29 cellular contexts compared by ENCODE assay signal in the genomic region with DNA sequence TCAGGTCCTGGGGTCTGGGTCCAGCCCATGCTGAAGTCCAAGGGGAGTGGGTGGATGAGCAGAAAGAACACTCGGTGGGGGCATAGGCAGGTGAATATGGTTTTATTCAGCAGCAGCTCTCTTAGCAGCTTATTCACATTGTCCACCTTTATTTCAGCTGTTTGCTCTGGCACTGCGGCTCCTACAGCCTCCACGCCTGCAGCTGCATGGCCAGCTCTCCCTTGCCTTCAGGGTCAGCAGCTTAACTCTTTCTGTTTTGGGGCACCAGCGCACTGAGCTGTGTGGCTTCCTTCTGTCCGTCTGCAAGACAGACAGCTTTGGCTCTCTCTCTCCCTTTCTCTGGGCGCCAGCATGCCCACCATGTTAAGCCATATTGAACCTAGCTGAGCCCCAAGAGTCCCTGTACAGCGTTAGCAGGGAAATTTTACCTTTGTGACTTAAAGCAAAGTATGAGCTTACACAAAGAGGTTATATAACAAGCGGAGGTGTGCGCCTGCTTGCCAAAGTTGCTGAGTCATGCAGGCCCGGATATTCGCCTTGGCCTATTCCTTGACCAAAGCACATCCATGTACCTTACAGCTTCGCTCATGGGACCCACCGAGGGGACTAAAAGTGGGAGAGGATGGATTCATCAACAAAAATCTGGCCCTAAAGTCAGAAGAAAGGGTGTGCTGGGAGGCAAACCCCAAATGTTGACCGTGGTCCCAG.
"Had no signal": no experiment of that assay in that cellular context is flagged by ENCODE, and none has a peak within 500 bp of the region (broad histone marks: within the 10 kb centered on the region; RNA-seq: fewer than 3 reads in every experiment).

No MANE protein-coding gene starts in this region.

- H3K9me3 Mint-ChIP-seq: activated CD4-positive, alpha-beta memory T cell treated with anti-CD3 and anti-CD28 coated beads for 36 hours; activated CD4-positive, alpha-beta T cell treated with anti-CD3 and anti-CD28 coated beads, Interleukin-2, amount 10 ng/mL, durations not matched to agents 24 days and 14 days; activated T-helper 17 cell treated with anti-CD3 and anti-CD28 coated beads, Interleukin-2, amount 50 U/mL, for 72 hours; nephron; T-helper 1 cell treated with Interleukin-12 subunit alpha and Interleukin-12 subunit beta and Interleukin-4 antibody, amounts not matched to agents 30 μg/mL and 1 μg/mL, for 36 hours had no signal

- ATAC-seq: activated CD4-positive, CD25-positive, alpha-beta regulatory T cell treated with anti-CD3 and anti-CD28 coated beads, Interleukin-2, amount 50 U/mL, for 24 hours; activated T-helper 17 cell treated with anti-CD3 and anti-CD28 coated beads, Interleukin-2, amount 50 U/mL, for 72 hours; gastrocnemius medialis; stimulated activated naive B cell treated with anti-CD40 and anti-IgM and Interleukin-4, amounts not matched to agents 10 μg/mL and 1 μg/mL and 100 μg/mL, for 72 hours had no signal

- H3K36me3 Mint-ChIP-seq: activated CD4-positive, alpha-beta memory T cell treated with anti-CD3 and anti-CD28 coated beads for 36 hours; stimulated activated naive B cell treated with anti-CD40 and anti-IgM and Interleukin-4, amounts not matched to agents 10 μg/mL and 1 μg/mL and 100 μg/mL, for 72 hours had no signal

- H3K4me3 Mint-ChIP-seq: activated CD4-positive, alpha-beta memory T cell treated with anti-CD3 and anti-CD28 coated beads for 36 hours; activated CD4-positive, alpha-beta T cell treated with anti-CD3 and anti-CD28 coated beads, Interleukin-2, amount 10 ng/mL, durations not matched to agents 24 days and 14 days; activated T-helper 17 cell treated with anti-CD3 and anti-CD28 coated beads, Interleukin-2, amount 50 U/mL, for 72 hours; nephron; stimulated activated naive B cell treated with anti-CD40 and anti-IgM and Interleukin-4, amounts not matched to agents 10 μg/mL and 1 μg/mL and 100 μg/mL, for 72 hours; T-helper 1 cell treated with Interleukin-12 subunit alpha and Interleukin-12 subunit beta and Interleukin-4 antibody, amounts not matched to agents 30 μg/mL and 1 μg/mL, for 36 hours had no signal

- FAIRE-seq: colon, TTC549 had no signal

- H3K4me3 ChIP-seq: breast epithelium, dorsolateral prefrontal cortex, gastrocnemius medialis, left ventricle myocardium inferior, lung, ovary, right atrium auricular region, tibial nerve had no signal

- H3K27ac ChIP-seq: breast epithelium, dorsolateral prefrontal cortex, gastrocnemius medialis, left ventricle myocardium inferior, ovary, right atrium auricular region, tibial nerve, VCaP had no signal

- DNase-seq: activated CD4-positive, alpha-beta memory T cell treated with anti-CD3 and anti-CD28 coated beads for 36 hours; activated CD4-positive, alpha-beta T cell treated with anti-CD3 and anti-CD28 coated beads, Interleukin-2, amount 10 ng/mL, durations not matched to agents 24 days and 14 days; activated CD8-positive, alpha-beta memory T cell treated with anti-CD3 and anti-CD28 coated beads, Interleukin-2, amount 50 U/mL, for 4 hours; activated gamma-delta T cell treated with Interleukin-2 at 50 U/mL for 16 hours; activated naive CD4-positive, alpha-beta T cell treated with anti-CD3 and anti-CD28 coated beads, Interleukin-2, amount 50 U/mL, for 16 hours; activated T-cell treated with anti-CD3 and anti-CD28 coated beads, Interleukin-2, amount 50 U/mL, for 1 hour; amygdala; dorsolateral prefrontal cortex; effector memory CD4-positive, alpha-beta T cell; gastrocnemius medialis; glutamatergic neuron; islet precursor cell; left ventricle myocardium inferior; ovary; stimulated activated CD4-positive, alpha-beta T cell treated with anti-CD3 and anti-CD28 coated beads, Interleukin-15, amount 100 ng/mL, for 24 hours; stimulated activated CD4-positive, alpha-beta T cell treated with anti-CD3 and anti-CD28 coated beads, Interleukin-2, amount 100 ng/mL, for 24 hours; stimulated activated naive B cell treated with anti-CD40 and anti-IgM and Interleukin-4, amounts not matched to agents 10 μg/mL and 1 μg/mL and 100 μg/mL, for 72 hours; T-helper 9 cell had no signal

- H3K9me3 ChIP-seq: breast epithelium, gastrocnemius medialis, left ventricle myocardium inferior, ovary, right atrium auricular region, tibial nerve had no signal

- H3K4me1 Mint-ChIP-seq: activated CD4-positive, alpha-beta T cell treated with anti-CD3 and anti-CD28 coated beads, Interleukin-2, amount 10 ng/mL, durations not matched to agents 24 days and 14 days; activated T-helper 17 cell treated with anti-CD3 and anti-CD28 coated beads, Interleukin-2, amount 50 U/mL, for 72 hours; stimulated activated naive B cell treated with anti-CD40 and anti-IgM and Interleukin-4, amounts not matched to agents 10 μg/mL and 1 μg/mL and 100 μg/mL, for 72 hours had no signal

- H3K27ac Mint-ChIP-seq: activated CD4-positive, alpha-beta memory T cell treated with anti-CD3 and anti-CD28 coated beads for 36 hours; activated CD4-positive, alpha-beta T cell treated with anti-CD3 and anti-CD28 coated beads, Interleukin-2, amount 10 ng/mL, durations not matched to agents 24 days and 14 days; activated T-helper 17 cell treated with anti-CD3 and anti-CD28 coated beads, Interleukin-2, amount 50 U/mL, for 72 hours; stimulated activated naive B cell treated with anti-CD40 and anti-IgM and Interleukin-4, amounts not matched to agents 10 μg/mL and 1 μg/mL and 100 μg/mL, for 72 hours; T-helper 1 cell treated with Interleukin-12 subunit alpha and Interleukin-12 subunit beta and Interleukin-4 antibody, amounts not matched to agents 30 μg/mL and 1 μg/mL, for 36 hours had no signal

- H3K36me3 ChIP-seq: breast epithelium, gastrocnemius medialis, left ventricle myocardium inferior, ovary, right atrium auricular region, tibial nerve had no signal

- H3K4me1 ChIP-seq: breast epithelium, left ventricle myocardium inferior, right atrium auricular region had no signal

- H3K27me3 ChIP-seq: breast epithelium, dorsolateral prefrontal cortex, gastrocnemius medialis, ovary, right atrium auricular region, tibial nerve had no signal
